Comparison of ENCODE assay signal across 1 cellular context in the genomic region with DNA sequence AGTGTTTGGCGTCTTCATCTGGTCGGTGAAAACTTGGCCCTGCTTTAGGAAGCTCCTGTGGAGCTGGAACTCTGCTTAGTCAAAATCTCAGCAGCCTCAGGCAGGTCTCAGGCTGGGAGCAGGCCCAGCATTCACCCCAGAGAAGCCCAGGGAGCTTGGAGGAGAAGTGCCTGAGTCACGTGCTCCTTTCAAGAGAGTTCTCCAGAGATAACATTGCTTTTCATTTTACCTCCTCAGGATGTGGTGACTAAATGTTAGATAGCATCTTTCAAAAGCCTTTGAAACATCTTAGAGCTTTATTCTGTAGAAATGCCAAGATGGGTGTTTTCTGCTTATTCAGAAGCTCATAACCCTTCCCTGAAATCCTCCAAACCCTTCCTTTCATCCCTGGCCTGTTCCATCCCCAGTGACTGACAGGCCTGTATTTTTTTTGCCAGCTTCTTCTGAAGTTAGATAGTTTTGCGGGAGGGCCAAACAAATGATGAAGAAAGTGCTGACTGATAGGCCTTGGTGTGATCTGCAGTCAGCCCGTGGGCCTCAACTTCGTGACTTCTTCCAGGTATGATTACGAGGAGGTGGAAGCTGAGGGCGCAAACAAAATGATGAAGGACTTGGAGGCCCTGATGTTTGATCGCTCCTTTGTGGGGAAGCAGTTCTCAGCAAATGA.
TF ChIP-seq lines count a peak whose summit lies in the region.

No MANE protein-coding gene starts in this region.

TF ChIP-seq in SK-N-SH treated with all-trans-retinoic acid at 6 μM for 48 hours, 23 proteins besides CTCF, POLR2A, EP300 and RAD21 (continued from another document):
- TF ChIP-seq POU6F1 (CRISPR knock-in tag; IDR thresholded peaks at IDR 0.05; ENCODE audit: borderline replicate concordance, low read depth) (no peak), ESRRG (CRISPR knock-in tag; IDR thresholded peaks at IDR 0.05) (no peak), TOX (CRISPR knock-in tag; IDR thresholded peaks at IDR 0.05; ENCODE audit: borderline replicate concordance) (no peak), ZNF565 (CRISPR knock-in tag; conservative IDR thresholded peaks at IDR 0.05; ENCODE audit: low read depth) (no peak), ZFP3 (CRISPR knock-in tag; IDR thresholded peaks at IDR 0.05) (no peak), ARNTL (CRISPR knock-in tag; IDR thresholded peaks at IDR 0.05; ENCODE audit: borderline replicate concordance, low read depth) (no peak), SNAI2 (CRISPR knock-in tag; IDR thresholded peaks at IDR 0.05) (no peak), TCF4 (CRISPR knock-in tag; IDR thresholded peaks at IDR 0.05; ENCODE audit: borderline replicate concordance) (no peak), BACH2 (CRISPR knock-in tag; IDR thresholded peaks at IDR 0.05; ENCODE audit: borderline replicate concordance) (no peak), GLIS3 (CRISPR knock-in tag; IDR thresholded peaks at IDR 0.05) (no peak), OSR1 (CRISPR knock-in tag; IDR thresholded peaks at IDR 0.05) (no peak), PPARA (CRISPR knock-in tag; IDR thresholded peaks at IDR 0.05; ENCODE audit: borderline replicate concordance) (no peak), ZC3H10 (CRISPR knock-in tag; IDR thresholded peaks at IDR 0.05) (no peak), ZNF70 (CRISPR knock-in tag; IDR thresholded peaks at IDR 0.05) (no peak)
- TF ChIP-seq, protein P1, sequence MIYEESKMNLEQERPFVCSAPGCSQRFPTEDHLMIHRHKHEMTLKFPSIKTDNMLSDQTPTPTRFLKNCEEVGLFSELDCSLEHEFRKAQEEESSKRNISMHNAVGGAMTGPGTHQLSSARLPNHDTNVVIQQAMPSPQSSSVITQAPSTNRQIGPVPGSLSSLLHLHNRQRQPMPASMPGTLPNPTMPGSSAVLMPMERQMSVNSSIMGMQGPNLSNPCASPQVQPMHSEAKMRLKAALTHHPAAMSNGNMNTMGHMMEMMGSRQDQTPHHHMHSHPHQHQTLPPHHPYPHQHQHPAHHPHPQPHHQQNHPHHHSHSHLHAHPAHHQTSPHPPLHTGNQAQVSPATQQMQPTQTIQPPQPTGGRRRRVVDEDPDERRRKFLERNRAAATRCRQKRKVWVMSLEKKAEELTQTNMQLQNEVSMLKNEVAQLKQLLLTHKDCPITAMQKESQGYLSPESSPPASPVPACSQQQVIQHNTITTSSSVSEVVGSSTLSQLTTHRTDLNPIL (CRISPR knock-in tag; IDR thresholded peaks at IDR 0.05; ENCODE audit: low read depth): no peak
- TF ChIP-seq, protein P2, sequence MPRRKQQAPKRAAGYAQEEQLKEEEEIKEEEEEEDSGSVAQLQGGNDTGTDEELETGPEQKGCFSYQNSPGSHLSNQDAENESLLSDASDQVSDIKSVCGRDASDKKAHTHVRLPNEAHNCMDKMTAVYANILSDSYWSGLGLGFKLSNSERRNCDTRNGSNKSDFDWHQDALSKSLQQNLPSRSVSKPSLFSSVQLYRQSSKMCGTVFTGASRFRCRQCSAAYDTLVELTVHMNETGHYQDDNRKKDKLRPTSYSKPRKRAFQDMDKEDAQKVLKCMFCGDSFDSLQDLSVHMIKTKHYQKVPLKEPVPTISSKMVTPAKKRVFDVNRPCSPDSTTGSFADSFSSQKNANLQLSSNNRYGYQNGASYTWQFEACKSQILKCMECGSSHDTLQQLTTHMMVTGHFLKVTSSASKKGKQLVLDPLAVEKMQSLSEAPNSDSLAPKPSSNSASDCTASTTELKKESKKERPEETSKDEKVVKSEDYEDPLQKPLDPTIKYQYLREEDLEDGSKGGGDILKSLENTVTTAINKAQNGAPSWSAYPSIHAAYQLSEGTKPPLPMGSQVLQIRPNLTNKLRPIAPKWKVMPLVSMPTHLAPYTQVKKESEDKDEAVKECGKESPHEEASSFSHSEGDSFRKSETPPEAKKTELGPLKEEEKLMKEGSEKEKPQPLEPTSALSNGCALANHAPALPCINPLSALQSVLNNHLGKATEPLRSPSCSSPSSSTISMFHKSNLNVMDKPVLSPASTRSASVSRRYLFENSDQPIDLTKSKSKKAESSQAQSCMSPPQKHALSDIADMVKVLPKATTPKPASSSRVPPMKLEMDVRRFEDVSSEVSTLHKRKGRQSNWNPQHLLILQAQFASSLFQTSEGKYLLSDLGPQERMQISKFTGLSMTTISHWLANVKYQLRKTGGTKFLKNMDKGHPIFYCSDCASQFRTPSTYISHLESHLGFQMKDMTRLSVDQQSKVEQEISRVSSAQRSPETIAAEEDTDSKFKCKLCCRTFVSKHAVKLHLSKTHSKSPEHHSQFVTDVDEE (CRISPR knock-in tag; IDR thresholded peaks at IDR 0.05): no peak
